In genomic region chr10:72355214-72355555, GRCh38 we compare ENCODE assay signal across 1 cellular context.
TF ChIP-seq lines count a peak whose summit lies in the region.

No MANE protein-coding gene starts in this region.

TF ChIP-seq in H1, 55 proteins besides CTCF, POLR2A, EP300 and RAD21:
- TF ChIP-seq E2F6 (IDR thresholded peaks at IDR 0.05) (peak; percentile 7; the same call in 1 of the 2 replicates), GTF2F1 (IDR thresholded peaks at IDR 0.05; ENCODE audit: borderline replicate concordance, low read depth, low read length) (no peak), TBP (IDR thresholded peaks at IDR 0.05; ENCODE audit: low read depth, low read length) (no peak)
TF ChIP-seq in H1: peak in this region for 1.
